In the genomic region with DNA sequence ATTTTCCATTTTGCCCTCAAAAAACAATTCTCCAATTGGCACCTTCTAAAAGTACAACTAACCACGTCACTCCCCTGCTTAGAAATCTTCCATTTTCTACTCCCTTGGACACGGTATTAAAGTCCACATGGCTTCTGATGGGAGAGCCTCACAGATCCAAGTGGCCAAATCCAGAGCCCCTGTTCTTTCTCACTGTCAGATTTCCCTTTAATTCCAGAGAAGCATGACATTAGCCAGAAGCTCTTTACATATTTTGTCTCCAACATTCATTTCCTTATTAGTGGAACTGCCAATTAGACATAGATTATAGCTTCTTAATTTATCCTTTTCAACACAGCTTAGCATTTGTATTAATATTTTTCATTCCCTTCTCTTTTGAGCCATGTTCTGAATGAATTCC, we compare ENCODE assay signal across 17 cellular contexts.
DNase-seq lines count a peak whose midpoint lies in the region; ATAC-seq, FAIRE-seq and TF ChIP-seq lines count a peak whose summit lies in the region.
"Had no signal": no experiment of that assay in that cellular context is flagged by ENCODE, and none has a peak within 500 bp of the region (broad histone marks: within the 10 kb centered on the region; RNA-seq: fewer than 3 reads in every experiment).

No MANE protein-coding gene starts in this region.

- H3K4ac ChIP-seq in H9 (ENCODE audit: low read depth, low read length): no peak overlapping the region

- H3K4me3 ChIP-seq in SK-N-SH (ENCODE audit: low read depth in 2 of 2, low read length in 1 of 2): no peak overlapping the region
- H3K4me3 ChIP-seq: BLaER1, HAP-1 had no signal

- peaks cover 0 to 8% of the 10 kb centered on the region in 2 experiments; a peak in 2 of 4 replicates for H3K4me1 ChIP-seq in SK-N-SH (ENCODE audit: control insufficient read depth in 1 of 2, insufficient read depth in 2 of 2, low read depth in 1 of 2, low read length in 1 of 2)
- no peaks in the 10 kb centered on the region for H3K4me1 ChIP-seq in H9 (ENCODE audit: insufficient read depth, low read length)
- H3K4me1 ChIP-seq: BLaER1, HAP-1 had no signal

- H3K27me3 ChIP-seq in SK-N-SH (ENCODE audit: insufficient read depth) (no peaks in the 10 kb centered on the region), H9 (ENCODE audit: insufficient read depth, low read length) (no peaks in the 10 kb centered on the region)
- H3K27me3 ChIP-seq: BLaER1 had no signal

- no peak for ATAC-seq in SK-N-SH treated with all-trans-retinoic acid at 6 μM for 48 hours
- ATAC-seq in stimulated activated memory B cell treated with anti-CD40 and anti-IgM and Interleukin-4, amounts not matched to agents 10 μg/mL and 1 μg/mL and 100 μg/mL, for 72 hours: no peak
- ATAC-seq in sciatic nerve: no peak

- no peak overlapping the region for H3K56ac ChIP-seq in H9 (ENCODE audit: insufficient read length, low read depth, low read length)

- H4K20me1 ChIP-seq in SK-N-SH (ENCODE audit: insufficient read depth) (no peaks in the 10 kb centered on the region), H9 (ENCODE audit: control insufficient read depth, insufficient read depth, insufficient read length) (no peaks in the 10 kb centered on the region)

- H3K79me2 ChIP-seq in SK-N-SH (ENCODE audit: insufficient read depth) (no peaks in the 10 kb centered on the region), H9 (ENCODE audit: insufficient read depth, low read length) (no peaks in the 10 kb centered on the region)

- H2BK5ac ChIP-seq in H9 (ENCODE audit: insufficient read length, low read length): no peak overlapping the region

- H3K27ac Mint-ChIP-seq in IgD-negative memory B cell: peak overlapping the region in 2 of 3 donors; percentile 23 to 26
- H3K27ac Mint-ChIP-seq in activated T-helper 2 cell treated with anti-CD3 and anti-CD28 coated beads, Interferon-gamma antibody, Interleukin-2, Interleukin-4, amounts not matched to agents 10 μg/mL and 5 μg/mL and 100 μg/mL, durations not matched to agents 14 hours and 24 hours and 36 hours: peak overlapping the region; percentile 39
- peak overlapping the region; percentile 51 for H3K27ac Mint-ChIP-seq in stimulated activated memory B cell treated with anti-CD40 and anti-IgM and Interleukin-4, amounts not matched to agents 10 μg/mL and 1 μg/mL and 100 μg/mL, for 72 hours
- H3K27ac Mint-ChIP-seq in H9: no peak overlapping the region

- intact Hi-C loops in activated T-helper 2 cell treated with anti-CD3 and anti-CD28 coated beads, Interferon-gamma antibody, Interleukin-2, Interleukin-4, amounts not matched to agents 10 μg/mL and 5 μg/mL and 100 μg/mL, durations not matched to agents 14 hours and 24 hours and 36 hours (cut with micrococcal nuclease): loop anchor here (2.0 kb wide), 1 partner anchor 19 kb away; no protein-coding TSS in a partner anchor
- intact Hi-C loops in sciatic nerve (cut with DNase I): no loop called here

- peaks cover 11% of the 10 kb centered on the region for H3K36me3 Mint-ChIP-seq in IgD-negative memory B cell
- H3K36me3 Mint-ChIP-seq in activated T-helper 2 cell treated with anti-CD3 and anti-CD28 coated beads, Interferon-gamma antibody, Interleukin-2, Interleukin-4, amounts not matched to agents 10 μg/mL and 5 μg/mL and 100 μg/mL, durations not matched to agents 14 hours and 24 hours and 36 hours (ENCODE audit: low read depth): peaks cover 87% of the 10 kb centered on the region
- H3K36me3 Mint-ChIP-seq in stimulated activated memory B cell treated with anti-CD40 and anti-IgM and Interleukin-4, amounts not matched to agents 10 μg/mL and 1 μg/mL and 100 μg/mL, for 72 hours: peaks cover 65% of the 10 kb centered on the region
- H3K36me3 Mint-ChIP-seq in H9 (ENCODE audit: insufficient read depth in 1 of 3, low read depth in 3 of 3): peaks cover 3 to 17% (median 5%) of the 10 kb centered on the region in 3 experiments; a peak in 6 of 7 replicates

- TF ChIP-seq CTCF in SK-N-SH (IDR thresholded peaks at IDR 0.05): no peak
- TF ChIP-seq CTCF in H9 (conservative IDR thresholded peaks at IDR 0.05): no peak
- no peak for TF ChIP-seq CTCF in D721Med (IDR thresholded peaks at IDR 0.05; ENCODE audit: insufficient read depth, missing control alignments)

- no peaks in the 10 kb centered on the region for H3F3A ChIP-seq in SK-N-SH (replicated peaks; ENCODE audit: insufficient read depth)

- no peaks in the 10 kb centered on the region for H3K27me3 Mint-ChIP-seq in IgD-negative memory B cell
- H3K27me3 Mint-ChIP-seq in activated T-helper 2 cell treated with anti-CD3 and anti-CD28 coated beads, Interferon-gamma antibody, Interleukin-2, Interleukin-4, amounts not matched to agents 10 μg/mL and 5 μg/mL and 100 μg/mL, durations not matched to agents 14 hours and 24 hours and 36 hours (ENCODE audit: low read depth): no peaks in the 10 kb centered on the region
- no peaks in the 10 kb centered on the region for H3K27me3 Mint-ChIP-seq in stimulated activated memory B cell treated with anti-CD40 and anti-IgM and Interleukin-4, amounts not matched to agents 10 μg/mL and 1 μg/mL and 100 μg/mL, for 72 hours
- H3K27me3 Mint-ChIP-seq in H9 (ENCODE audit: low read depth): no peaks in the 10 kb centered on the region

- no peak overlapping the region for H3K14ac ChIP-seq in H9 (ENCODE audit: insufficient read depth, low read length)

- no peak overlapping the region for H4K91ac ChIP-seq in H9 (ENCODE audit: insufficient read length, low read depth, low read length)

- H3K9me3 Mint-ChIP-seq in IgD-negative memory B cell: no peaks in the 10 kb centered on the region
- H3K9me3 Mint-ChIP-seq in activated T-helper 2 cell treated with anti-CD3 and anti-CD28 coated beads, Interferon-gamma antibody, Interleukin-2, Interleukin-4, amounts not matched to agents 10 μg/mL and 5 μg/mL and 100 μg/mL, durations not matched to agents 14 hours and 24 hours and 36 hours: peaks cover 7% of the 10 kb centered on the region
- no peaks in the 10 kb centered on the region for H3K9me3 Mint-ChIP-seq in stimulated activated memory B cell treated with anti-CD40 and anti-IgM and Interleukin-4, amounts not matched to agents 10 μg/mL and 1 μg/mL and 100 μg/mL, for 72 hours
- peaks cover 4 to 5% of the 10 kb centered on the region in 2 experiments; a peak in 4 of 5 replicates for H3K9me3 Mint-ChIP-seq in H9

- H2BK12ac ChIP-seq in H9 (ENCODE audit: insufficient read length, low read depth, low read length): no peak overlapping the region

- H3K36me3 ChIP-seq in SK-N-SH (replicated peaks in 1 of 2; ENCODE audit: control insufficient read depth in 1 of 2, insufficient read depth in 2 of 2, low read length in 1 of 2): no peaks in the 10 kb centered on the region
- H3K36me3 ChIP-seq: HAP-1 had no signal

- no peak overlapping the region for H3T11ph ChIP-seq in H9 (ENCODE audit: low read length)

- H3K18ac ChIP-seq in H9 (ENCODE audit: insufficient read length, low read depth, low read length): no peak overlapping the region

- H3K4me1 Mint-ChIP-seq in IgD-negative memory B cell (peaks cover 31 to 45% (median 39%) of the 10 kb centered on the region in 3 donors), H9 (peaks cover 9 to 11% of the 10 kb centered on the region in 2 experiments)
- peaks cover 72% of the 10 kb centered on the region for H3K4me1 Mint-ChIP-seq in activated T-helper 2 cell treated with anti-CD3 and anti-CD28 coated beads, Interferon-gamma antibody, Interleukin-2, Interleukin-4, amounts not matched to agents 10 μg/mL and 5 μg/mL and 100 μg/mL, durations not matched to agents 14 hours and 24 hours and 36 hours (ENCODE audit: low read depth)
- H3K4me1 Mint-ChIP-seq in stimulated activated memory B cell treated with anti-CD40 and anti-IgM and Interleukin-4, amounts not matched to agents 10 μg/mL and 1 μg/mL and 100 μg/mL, for 72 hours: peaks cover 61% of the 10 kb centered on the region

- peak in 1 of 2 experiments; percentile 17; a peak in 1 of 4 replicates for TF ChIP-seq EP300 in SK-N-SH (IDR thresholded peaks at IDR 0.05; ENCODE audit: borderline replicate concordance in 1 of 2, low read depth in 1 of 2, low read length in 1 of 2)

- H2AFZ ChIP-seq in SK-N-SH (ENCODE audit: low read depth) (no peak overlapping the region), H9 (ENCODE audit: low read length) (no peak overlapping the region)

- H3K9ac ChIP-seq in SK-N-SH (no peak overlapping the region), H9 (ENCODE audit: extremely low read depth, insufficient read length, low read length) (no peak overlapping the region)
- H3K9ac ChIP-seq: BLaER1 had no signal

- 14% methylated on average over 2 of the region's 2 CpGs for WGBS in SK-N-SH (ENCODE audit: low lambda C conversion rate)
- no CpG with 5 or more reads among the region's 2 CpGs for WGBS in H9 (ENCODE audit: extremely low coverage, insufficient read length, low lambda C conversion rate)

- H2BK120ac ChIP-seq in H9 (ENCODE audit: low read depth, low read length, poor library complexity, severe bottlenecking): no peak overlapping the region

- H3K27ac ChIP-seq in SK-N-SH (ENCODE audit: low read depth in 2 of 2, low read length in 1 of 2) (no peak overlapping the region; a peak in 1 of 4 replicates), H9 (ENCODE audit: insufficient read length, low read depth, low read length) (no peak overlapping the region)
- H3K27ac ChIP-seq: 22Rv1, BLaER1 had no signal

- H2BK20ac ChIP-seq in H9 (ENCODE audit: low read depth, low read length, poor library complexity, severe bottlenecking): no peak overlapping the region

- CTCF ChIA-PET in SK-N-SH (lab: Yijun Ruan, JAX): no interaction called here

- H3K9me2 ChIP-seq in SK-N-SH: no peaks in the 10 kb centered on the region

- H4K5ac ChIP-seq in H9 (ENCODE audit: insufficient read length, low read depth, low read length): no peak overlapping the region

- DNase-seq in SK-N-SH: no peak
- DNase-seq in activated T-helper 2 cell treated with anti-CD3 and anti-CD28 coated beads, Interferon-gamma antibody, Interleukin-2, Interleukin-4, amounts not matched to agents 10 μg/mL and 5 μg/mL and 100 μg/mL, durations not matched to agents 14 hours and 24 hours and 36 hours (ENCODE audit: low spot score): no peak
- no peak for DNase-seq in H9
- DNase-seq in sciatic nerve (ENCODE audit: low spot score): no peak
- DNase-seq in D721Med (ENCODE audit: insufficient read length, low spot score): no peak
- DNase-seq: AML-193, COR-L47, DND-41, GDM1, GOT3 had no signal

- POLR2A ChIA-PET in SK-N-SH (lab: Yijun Ruan, JAX): no interaction called here

- no peaks in the 10 kb centered on the region for H3K23me2 ChIP-seq in H9 (ENCODE audit: insufficient read length, low read depth, low read length, poor library complexity, severe bottlenecking)

- H3K4me2 ChIP-seq in SK-N-SH (no peak overlapping the region), H9 (ENCODE audit: insufficient read depth, insufficient read length, low read length) (no peak overlapping the region)
- H3K4me2 ChIP-seq: BLaER1 had no signal

- H3K9me3 ChIP-seq in SK-N-SH (peaks cover 7% of the 10 kb centered on the region; the same call in 1 of the 2 replicates), H9 (ENCODE audit: control insufficient read depth, low read depth, low read length) (no peaks in the 10 kb centered on the region)

- FAIRE-seq in D721Med (lab: Jason Lieb, UNC): no peak
- FAIRE-seq: GM12892 had no signal

- H3K79me1 ChIP-seq in H9 (ENCODE audit: insufficient read depth, low read depth, low read length, poor library complexity, severe bottlenecking): no peaks in the 10 kb centered on the region

- no peak overlapping the region for H2AK5ac ChIP-seq in H9 (ENCODE audit: insufficient read length, low read length)

- no peak for TF ChIP-seq RAD21 in SK-N-SH (IDR thresholded peaks at IDR 0.05; ENCODE audit: low read length)

- no peak overlapping the region for H4K8ac ChIP-seq in H9 (replicated peaks; ENCODE audit: insufficient read length, low read depth, low read length)

- H3K4me3 Mint-ChIP-seq in IgD-negative memory B cell (no peak overlapping the region), H9 (no peak overlapping the region)
- H3K4me3 Mint-ChIP-seq in activated T-helper 2 cell treated with anti-CD3 and anti-CD28 coated beads, Interferon-gamma antibody, Interleukin-2, Interleukin-4, amounts not matched to agents 10 μg/mL and 5 μg/mL and 100 μg/mL, durations not matched to agents 14 hours and 24 hours and 36 hours (ENCODE audit: low read depth): no peak overlapping the region
- no peak overlapping the region for H3K4me3 Mint-ChIP-seq in stimulated activated memory B cell treated with anti-CD40 and anti-IgM and Interleukin-4, amounts not matched to agents 10 μg/mL and 1 μg/mL and 100 μg/mL, for 72 hours

- H3K23ac ChIP-seq in H9 (ENCODE audit: insufficient read length, low read depth, low read length): no peak overlapping the region

- H2BK15ac ChIP-seq in H9 (ENCODE audit: low read depth, low read length): no peak overlapping the region

Comparison
In these comparisons a context has a peak if more than half of its experiments do, and no peak if none do; other contexts are left out.
1. H3K27ac Mint-ChIP-seq: peak in IgD-negative memory B cell (2 of 3), activated T-helper 2 cell treated with anti-CD3 and anti-CD28 coated beads, Interferon-gamma antibody, Interleukin-2, Interleukin-4, amounts not matched to agents 10 μg/mL and 5 μg/mL and 100 μg/mL, durations not matched to agents 14 hours and 24 hours and 36 hours (single experiment) and stimulated activated memory B cell treated with anti-CD40 and anti-IgM and Interleukin-4, amounts not matched to agents 10 μg/mL and 1 μg/mL and 100 μg/mL, for 72 hours (single experiment); none in H9 (0 of 3).